12 cellular contexts compared by ENCODE assay signal in the genomic region with DNA sequence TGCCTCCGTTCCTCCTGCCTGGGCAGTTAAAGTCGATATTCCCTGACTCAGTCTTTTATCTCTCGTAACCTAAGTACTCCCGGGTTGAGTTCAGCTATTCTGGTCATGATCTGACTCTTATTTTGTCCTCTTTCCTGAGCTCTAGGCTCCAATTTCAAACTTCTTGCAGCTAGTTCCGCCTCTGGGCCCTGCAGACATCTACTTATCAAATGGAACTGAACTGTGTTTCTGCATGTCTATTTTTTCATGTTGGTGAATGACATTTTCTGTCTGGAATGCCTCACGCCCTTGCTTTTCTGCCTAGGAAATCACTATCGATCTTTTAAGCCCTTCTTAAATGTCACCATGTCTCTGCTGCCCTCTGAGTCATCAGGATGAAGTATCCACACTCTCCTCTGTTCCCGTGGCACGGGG.
DNase-seq lines count a peak whose midpoint lies in the region; ATAC-seq and TF ChIP-seq lines count a peak whose summit lies in the region.
"Had no signal": no experiment of that assay in that cellular context is flagged by ENCODE, and none has a peak within 500 bp of the region (broad histone marks: within the 10 kb centered on the region; RNA-seq: fewer than 3 reads in every experiment).

No MANE protein-coding gene starts in this region.

- no peak for TF ChIP-seq CTCF in RWPE2 (IDR thresholded peaks at IDR 0.05; ENCODE audit: poor library complexity, severe bottlenecking)
- TF ChIP-seq CTCF in osteoblast (IDR thresholded peaks at IDR 0.05; ENCODE audit: extremely low read depth, low read depth, low read length), result no peak
- TF ChIP-seq CTCF in GM20000 (IDR thresholded peaks at IDR 0.05; ENCODE audit: extremely low read depth, missing control alignments), result no peak

- peak overlapping the region; percentile 67 to 96 (median 84) for H3K4me2 ChIP-seq in BLaER1 treated with 17β-estradiol and CSF1 and Interleukin-3, amounts not matched to agents 10 nM and 100 nM
- peak overlapping the region; percentile 55 for H3K4me2 ChIP-seq in osteoblast (ENCODE audit: insufficient read depth, low read length)

- H3K9me3 Mint-ChIP-seq in immature natural killer cell, result no peaks in the 10 kb centered on the region
- H3K9me3 Mint-ChIP-seq in T-cell, result no peaks in the 10 kb centered on the region

- H3K36me3 ChIP-seq in BLaER1 treated with 17β-estradiol and CSF1 and Interleukin-3, amounts not matched to agents 10 nM and 100 nM, result no peaks in the 10 kb centered on the region
- H3K36me3 ChIP-seq in RWPE2 (ENCODE audit: low read depth) (no peaks in the 10 kb centered on the region), osteoblast (ENCODE audit: insufficient read depth, low read length) (no peaks in the 10 kb centered on the region)

- H4K20me1 ChIP-seq in BLaER1 treated with 17β-estradiol and CSF1 and Interleukin-3, amounts not matched to agents 10 nM and 100 nM, result no peaks in the 10 kb centered on the region
- no peaks in the 10 kb centered on the region for H4K20me1 ChIP-seq in osteoblast (ENCODE audit: insufficient read depth, low read length)

- H3K27me3 Mint-ChIP-seq in immature natural killer cell (ENCODE audit: low read depth in 3 of 3) (peaks cover 0 to 2% (median 1%) of the 10 kb centered on the region in 3 donors), T-cell (peaks cover 0 to 4% of the 10 kb centered on the region in 2 donors)

- H3K79me2 ChIP-seq in osteoblast (ENCODE audit: insufficient read depth, low read length), result no peaks in the 10 kb centered on the region

- peak overlapping the region; percentile 67 to 91 (median 87); a peak in 21 of 22 replicates for H3K27ac ChIP-seq in BLaER1 treated with 17β-estradiol and CSF1 and Interleukin-3, amounts not matched to agents 10 nM and 100 nM
- peak overlapping the region; percentile 92 for H3K27ac ChIP-seq in RWPE2 (ENCODE audit: poor library complexity, severe bottlenecking)
- H3K27ac ChIP-seq in osteoblast (ENCODE audit: low read depth, low read length), result peak overlapping the region; percentile 65

- POLR2A ChIA-PET in T-cell (lab: Charles Lee), result no interaction called here

- H3K36me3 Mint-ChIP-seq in immature natural killer cell (no peaks in the 10 kb centered on the region), T-cell (no peaks in the 10 kb centered on the region)

- no peak for DNase-seq in RWPE2 (ENCODE audit: low spot score)
- peak; percentile 43 for DNase-seq in fibroblast of peridontal ligament (ENCODE audit: extremely low read depth)
- no peak for DNase-seq in osteoblast (ENCODE audit: insufficient read length, low spot score, missing footprints)
- DNase-seq in immature natural killer cell, result no peak
- no peak for DNase-seq in GM20000 (ENCODE audit: low spot score)
- no peak for DNase-seq in iPS-NIHi11 (ENCODE audit: low spot score)
- no peak for DNase-seq in T-cell
- DNase-seq: activated CD4-positive, alpha-beta T cell treated with anti-CD3 and anti-CD28 coated beads for 4 hours; dermis blood vessel endothelial cell; SHP77; stimulated activated CD4-positive, alpha-beta T cell treated with anti-CD3 and anti-CD28 coated beads, Interleukin-2, amount 100 ng/mL, for 48 hours had no signal

- ATAC-seq in RWPE2 (ENCODE audit: low read depth), result peak; percentile 69
- no peak for ATAC-seq in T-cell (replicated peaks in 1 of 4)

- no peak overlapping the region for H3K27ac Mint-ChIP-seq in immature natural killer cell
- no peak overlapping the region for H3K27ac Mint-ChIP-seq in T-cell

- 0 out of 22 replicates have a peak, but pooled peaks cover 0 to 4% (median 0%) of the 10 kb centered on the region in 11 experiments for H3K9me3 ChIP-seq in BLaER1 treated with 17β-estradiol and CSF1 and Interleukin-3, amounts not matched to agents 10 nM and 100 nM (replicated peaks in 1 of 11)
- H3K9me3 ChIP-seq in RWPE2 (ENCODE audit: severe bottlenecking) (no peaks in the 10 kb centered on the region), osteoblast (ENCODE audit: low read depth, low read length) (no peaks in the 10 kb centered on the region)

- CTCF ChIA-PET in T-cell (lab: Charles Lee), result no interaction called here

- peak overlapping the region in 10 of 11 experiments; percentile 62 to 79 (median 76); a peak in 18 of 22 replicates for H3K9ac ChIP-seq in BLaER1 treated with 17β-estradiol and CSF1 and Interleukin-3, amounts not matched to agents 10 nM and 100 nM

- H2AFZ ChIP-seq in osteoblast (ENCODE audit: low read length), result peak overlapping the region; percentile 52

- H3K4me1 ChIP-seq in BLaER1 treated with 17β-estradiol and CSF1 and Interleukin-3, amounts not matched to agents 10 nM and 100 nM, result peaks cover 78 to 85% (median 84%) of the 10 kb centered on the region in 10 experiments
- peaks cover 22% of the 10 kb centered on the region for H3K4me1 ChIP-seq in RWPE2 (ENCODE audit: insufficient read depth, poor library complexity, severe bottlenecking)
- peaks cover 42% of the 10 kb centered on the region for H3K4me1 ChIP-seq in osteoblast (ENCODE audit: insufficient read depth, low read length)

- no peaks in the 10 kb centered on the region for H3K27me3 ChIP-seq in BLaER1 treated with 17β-estradiol and CSF1 and Interleukin-3, amounts not matched to agents 10 nM and 100 nM
- no peaks in the 10 kb centered on the region for H3K27me3 ChIP-seq in RWPE2 (ENCODE audit: insufficient read depth, poor library complexity, severe bottlenecking)
- no peaks in the 10 kb centered on the region for H3K27me3 ChIP-seq in osteoblast (ENCODE audit: insufficient read depth, low read length)

- H3K4me1 Mint-ChIP-seq in immature natural killer cell (peaks cover 0 to 4% of the 10 kb centered on the region in 2 donors), T-cell (peaks cover 0 to 4% (median 0%) of the 10 kb centered on the region in 3 donors)

- H3K4me3 ChIP-seq in BLaER1 treated with 17β-estradiol and CSF1 and Interleukin-3, amounts not matched to agents 10 nM and 100 nM, result no peak overlapping the region
- no peak overlapping the region for H3K4me3 ChIP-seq in RWPE2 (ENCODE audit: severe bottlenecking)
- H3K4me3 ChIP-seq in osteoblast (ENCODE audit: insufficient read depth, low read length), result no peak overlapping the region

- H3K4me3 Mint-ChIP-seq in immature natural killer cell (no peak overlapping the region), T-cell (no peak overlapping the region)
